In genomic region chr10:30556189-30556588, GRCh38 we compare ENCODE assay signal across 1 cellular context.
TF ChIP-seq lines count a peak whose summit lies in the region.

No MANE protein-coding gene starts in this region.

TF ChIP-seq in SK-N-SH treated with all-trans-retinoic acid at 6 μM for 48 hours, 23 proteins besides CTCF, POLR2A, EP300 and RAD21 (continued from another document):
- TF ChIP-seq TSHZ2 (CRISPR knock-in tag; IDR thresholded peaks at IDR 0.05) (no peak), ESRRG (CRISPR knock-in tag; IDR thresholded peaks at IDR 0.05) (no peak), ARNTL (CRISPR knock-in tag; IDR thresholded peaks at IDR 0.05; ENCODE audit: borderline replicate concordance, low read depth) (no peak), PPARA (CRISPR knock-in tag; IDR thresholded peaks at IDR 0.05; ENCODE audit: borderline replicate concordance) (no peak), SNAI2 (CRISPR knock-in tag; IDR thresholded peaks at IDR 0.05) (no peak), ISL1 (CRISPR knock-in tag; IDR thresholded peaks at IDR 0.05) (no peak), PATZ1 (CRISPR knock-in tag; IDR thresholded peaks at IDR 0.05; ENCODE audit: borderline replicate concordance) (no peak), ZNF70 (CRISPR knock-in tag; IDR thresholded peaks at IDR 0.05) (no peak), ZC3H10 (CRISPR knock-in tag; IDR thresholded peaks at IDR 0.05) (no peak), CREB5 (CRISPR knock-in tag; IDR thresholded peaks at IDR 0.05; ENCODE audit: low read depth) (no peak), CSRNP3 (CRISPR knock-in tag; IDR thresholded peaks at IDR 0.05) (no peak), ZNF8 (CRISPR knock-in tag; IDR thresholded peaks at IDR 0.05) (no peak), GLIS3 (CRISPR knock-in tag; IDR thresholded peaks at IDR 0.05) (no peak), OSR1 (CRISPR knock-in tag; IDR thresholded peaks at IDR 0.05) (no peak), CSDC2 (CRISPR knock-in tag; IDR thresholded peaks at IDR 0.05) (no peak), ZFP30 (CRISPR knock-in tag; IDR thresholded peaks at IDR 0.05) (no peak)
